Comparison of ENCODE assay signal across 24 cellular contexts in genomic region chr17:2003525-2003924, GRCh38. TPM values are rescaled to one million over a fixed set of nuclear protein-coding genes. Genes with fewer than 3 reads are reported as not detected.
DNase-seq lines count a peak whose midpoint lies in the region; TF ChIP-seq lines count a peak whose summit lies in the region.
"Had no signal": no experiment of that assay in that cellular context is flagged by ENCODE, and none has a peak within 500 bp of the region (broad histone marks: within the 10 kb centered on the region; RNA-seq: fewer than 3 reads in every experiment).

No MANE protein-coding gene starts in this region.

- H3K18ac ChIP-seq in H9 (ENCODE audit: insufficient read length, low read depth, low read length) = no peak overlapping the region

- H4K91ac ChIP-seq in H9 (ENCODE audit: insufficient read length, low read depth, low read length) = no peak overlapping the region

- no peak overlapping the region for H2BK120ac ChIP-seq in H9 (ENCODE audit: low read depth, low read length, poor library complexity, severe bottlenecking)

- TF ChIP-seq CTCF in breast epithelium (IDR thresholded peaks at IDR 0.05) (no peak), mammary epithelial cell (conservative IDR thresholded peaks at IDR 0.05 in 1 of 2, IDR thresholded peaks at IDR 0.05 in 1 of 2; ENCODE audit: extremely low read depth in 1 of 2, insufficient read depth in 1 of 2, low read depth in 1 of 2, low read length in 2 of 2) (no peak), prostate gland (IDR thresholded peaks at IDR 0.05) (no peak), type B pancreatic cell (conservative IDR thresholded peaks at IDR 0.05) (no peak), H9 (conservative IDR thresholded peaks at IDR 0.05) (no peak)

- H2BK20ac ChIP-seq in H9 (ENCODE audit: low read depth, low read length, poor library complexity, severe bottlenecking) = no peak overlapping the region

- H3K9me3 ChIP-seq in breast epithelium (no peaks in the 10 kb centered on the region), mammary epithelial cell (replicated peaks; ENCODE audit: insufficient read depth, low read length) (no peaks in the 10 kb centered on the region), prostate gland (no peaks in the 10 kb centered on the region), H9 (ENCODE audit: control insufficient read depth, low read depth, low read length) (no peaks in the 10 kb centered on the region)
- H3K9me3 ChIP-seq: HAP-1, Peyer's patch had no signal

- no peak overlapping the region for H2BK12ac ChIP-seq in H9 (ENCODE audit: insufficient read length, low read depth, low read length)

- dilution Hi-C loops in mammary epithelial cell (cut with HindIII; ENCODE audit: low sequenced_read_pairs) = no loop called here

- H3K36me3 Mint-ChIP-seq in dendritic cell treated with granulocyte-macrophage colony-stimulating factor and Interleukin-4, amounts not matched to agents 40 ng/mL and 50 ng/mL, for 4 days (ENCODE audit: low read depth) = no peaks in the 10 kb centered on the region
- H3K36me3 Mint-ChIP-seq in type B pancreatic cell (no peaks in the 10 kb centered on the region), H9 (ENCODE audit: insufficient read depth in 1 of 3, low read depth in 3 of 3) (no peaks in the 10 kb centered on the region)
- H3K36me3 Mint-ChIP-seq in activated CD4-positive, alpha-beta T cell treated with anti-CD3 and anti-CD28 coated beads, Interleukin-2, amount 10 ng/mL, durations not matched to agents 24 days and 14 days (ENCODE audit: low read depth) = no peaks in the 10 kb centered on the region
- H3K36me3 Mint-ChIP-seq: CD8-positive, alpha-beta T cell had no signal

- no peak overlapping the region for H3K56ac ChIP-seq in H9 (ENCODE audit: insufficient read length, low read depth, low read length)

- no peak overlapping the region for H2AFZ ChIP-seq in mammary epithelial cell (ENCODE audit: low read depth, low read length)
- H2AFZ ChIP-seq in H9 (ENCODE audit: low read length) = no peak overlapping the region
- H2AFZ ChIP-seq: GM23248 had no signal

- H3K23ac ChIP-seq in H9 (ENCODE audit: insufficient read length, low read depth, low read length) = no peak overlapping the region

- BruUV-seq in mammary epithelial cell (replicated peaks; lab: Mats Ljungman, UMichigan) = no TSS peak

- no peak overlapping the region for H3K4ac ChIP-seq in H9 (ENCODE audit: low read depth, low read length)

- H4K8ac ChIP-seq in H9 (replicated peaks; ENCODE audit: insufficient read length, low read depth, low read length) = no peak overlapping the region

- intact Hi-C loops in breast epithelium (cut with DNase I; ENCODE audit: low total_unique reads) (no loop called here), mammary epithelial cell (cut with micrococcal nuclease) (no loop called here), prostate gland (cut with DNase I) (no loop called here)
- intact Hi-C loops in dendritic cell treated with granulocyte-macrophage colony-stimulating factor and Interleukin-4, amounts not matched to agents 40 ng/mL and 50 ng/mL, for 4 days (cut with micrococcal nuclease) = no loop called here
- intact Hi-C loops in activated CD4-positive, alpha-beta T cell treated with anti-CD3 and anti-CD28 coated beads, Interleukin-2, amount 10 ng/mL, durations not matched to agents 24 days and 14 days (cut with micrococcal nuclease) = no loop called here

- H3K27ac Mint-ChIP-seq in dendritic cell treated with granulocyte-macrophage colony-stimulating factor and Interleukin-4, amounts not matched to agents 40 ng/mL and 50 ng/mL, for 4 days = peak overlapping the region; percentile 31
- peak overlapping the region; percentile 70 for H3K27ac Mint-ChIP-seq in type B pancreatic cell
- no peak overlapping the region for H3K27ac Mint-ChIP-seq in H9
- no peak overlapping the region for H3K27ac Mint-ChIP-seq in activated CD4-positive, alpha-beta T cell treated with anti-CD3 and anti-CD28 coated beads, Interleukin-2, amount 10 ng/mL, durations not matched to agents 24 days and 14 days
- H3K27ac Mint-ChIP-seq: CD8-positive, alpha-beta T cell had no signal

- H3K14ac ChIP-seq in H9 (ENCODE audit: insufficient read depth, low read length) = no peak overlapping the region

- no peak overlapping the region for H2AK5ac ChIP-seq in H9 (ENCODE audit: insufficient read length, low read length)

- H3K4me2 ChIP-seq in mammary epithelial cell (ENCODE audit: insufficient read depth, low read depth, low read length) (no peak overlapping the region), H9 (ENCODE audit: insufficient read depth, insufficient read length, low read length) (no peak overlapping the region)
- H3K4me2 ChIP-seq: KMS-11 had no signal

- TF ChIP-seq POLR2A in breast epithelium (IDR thresholded peaks at IDR 0.05) = no peak
- TF ChIP-seq POLR2A in prostate gland (IDR thresholded peaks at IDR 0.05) = no peak

- H3K9ac ChIP-seq in mammary epithelial cell (ENCODE audit: insufficient read depth, low read length) = no peak overlapping the region
- no peak overlapping the region for H3K9ac ChIP-seq in H9 (ENCODE audit: extremely low read depth, insufficient read length, low read length)
- H3K9ac ChIP-seq: GM23248, KMS-11 had no signal

- H4K20me1 ChIP-seq in mammary epithelial cell (ENCODE audit: insufficient read depth, low read length) = no peaks in the 10 kb centered on the region
- no peaks in the 10 kb centered on the region for H4K20me1 ChIP-seq in H9 (ENCODE audit: control insufficient read depth, insufficient read depth, insufficient read length)

- in situ Hi-C loops in mammary epithelial cell (cut with MboI; ENCODE audit: low sequenced_read_pairs in 2 of 2) = no loop called here

- no peaks in the 10 kb centered on the region for H3K9me3 Mint-ChIP-seq in dendritic cell treated with granulocyte-macrophage colony-stimulating factor and Interleukin-4, amounts not matched to agents 40 ng/mL and 50 ng/mL, for 4 days
- H3K9me3 Mint-ChIP-seq in type B pancreatic cell = no peaks in the 10 kb centered on the region
- H3K9me3 Mint-ChIP-seq in H9 = no peaks in the 10 kb centered on the region; a peak in 1 of 5 replicates
- H3K9me3 Mint-ChIP-seq in activated CD4-positive, alpha-beta T cell treated with anti-CD3 and anti-CD28 coated beads, Interleukin-2, amount 10 ng/mL, durations not matched to agents 24 days and 14 days = no peaks in the 10 kb centered on the region
- H3K9me3 Mint-ChIP-seq: CD8-positive, alpha-beta T cell had no signal

- no peak overlapping the region for H4K5ac ChIP-seq in H9 (ENCODE audit: insufficient read length, low read depth, low read length)

- peaks cover 10% of the 10 kb centered on the region for H3K4me1 Mint-ChIP-seq in dendritic cell treated with granulocyte-macrophage colony-stimulating factor and Interleukin-4, amounts not matched to agents 40 ng/mL and 50 ng/mL, for 4 days (ENCODE audit: low read depth)
- H3K4me1 Mint-ChIP-seq in type B pancreatic cell (ENCODE audit: unreplicated experiment) = peaks cover 5% of the 10 kb centered on the region
- peaks cover 13 to 24% of the 10 kb centered on the region in 2 experiments for H3K4me1 Mint-ChIP-seq in H9
- peaks cover 4% of the 10 kb centered on the region for H3K4me1 Mint-ChIP-seq in activated CD4-positive, alpha-beta T cell treated with anti-CD3 and anti-CD28 coated beads, Interleukin-2, amount 10 ng/mL, durations not matched to agents 24 days and 14 days

- H3K23me2 ChIP-seq in H9 (ENCODE audit: insufficient read length, low read depth, low read length, poor library complexity, severe bottlenecking) = no peaks in the 10 kb centered on the region

- DNase-seq in breast epithelium (ENCODE audit: low spot score in 2 of 2) (no peak), mammary epithelial cell (no peak), prostate gland (ENCODE audit: low spot score) (no peak), type B pancreatic cell (ENCODE audit: extremely low spot score, unreplicated experiment) (no peak), T-helper 2 cell (no peak), H9 (no peak)
- no peak for DNase-seq in activated CD4-positive, alpha-beta T cell treated with anti-CD3 and anti-CD28 coated beads, Interleukin-2, amount 10 ng/mL, durations not matched to agents 24 days and 14 days
- DNase-seq: 8988T; C1 segment of cervical spinal cord; CD8-positive, alpha-beta T cell; DMS153; GM23248; NCI-H1092 treated with DMSO at 0.1 percent for 48 hours; NCI-H146; NCI-H2029; NCI-H345; NCI-H524; NCI-H774; Peyer's patch had no signal

- H3K4me3 ChIP-seq in breast epithelium = no peak overlapping the region
- H3K4me3 ChIP-seq in mammary epithelial cell (replicated peaks in 1 of 3; ENCODE audit: insufficient read depth in 1 of 3, low read depth in 2 of 3, low read length in 3 of 3) = no peak overlapping the region
- no peak overlapping the region for H3K4me3 ChIP-seq in prostate gland
- H3K4me3 ChIP-seq: GM23248, HAP-1, Peyer's patch had no signal

- CTCF ChIA-PET in mammary epithelial cell (lab: Charles Lee; ENCODE audit: low non-redundant PET) = no interaction called here

- H3K27me3 Mint-ChIP-seq in dendritic cell treated with granulocyte-macrophage colony-stimulating factor and Interleukin-4, amounts not matched to agents 40 ng/mL and 50 ng/mL, for 4 days = peaks cover 42% of the 10 kb centered on the region
- peaks cover 4% of the 10 kb centered on the region for H3K27me3 Mint-ChIP-seq in type B pancreatic cell
- H3K27me3 Mint-ChIP-seq in H9 (ENCODE audit: low read depth) = peaks cover 32% of the 10 kb centered on the region
- H3K27me3 Mint-ChIP-seq in activated CD4-positive, alpha-beta T cell treated with anti-CD3 and anti-CD28 coated beads, Interleukin-2, amount 10 ng/mL, durations not matched to agents 24 days and 14 days = peaks cover 14% of the 10 kb centered on the region

- H3K36me3 ChIP-seq in breast epithelium = no peaks in the 10 kb centered on the region
- no peaks in the 10 kb centered on the region for H3K36me3 ChIP-seq in mammary epithelial cell (ENCODE audit: insufficient read depth, low read length)
- H3K36me3 ChIP-seq in prostate gland = no peaks in the 10 kb centered on the region
- H3K36me3 ChIP-seq: HAP-1, Peyer's patch had no signal

- H2BK15ac ChIP-seq in H9 (ENCODE audit: low read depth, low read length) = no peak overlapping the region

- H3K27me3 ChIP-seq in breast epithelium (no peaks in the 10 kb centered on the region), mammary epithelial cell (ENCODE audit: insufficient read depth, low read length) (no peaks in the 10 kb centered on the region), prostate gland (replicated peaks; ENCODE audit: insufficient read depth) (no peaks in the 10 kb centered on the region), H9 (ENCODE audit: insufficient read depth, low read length) (peaks cover 5% of the 10 kb centered on the region; the same call in 1 of the 2 replicates)
- H3K27me3 ChIP-seq: Peyer's patch had no signal

- H3K27ac ChIP-seq in breast epithelium (peak overlapping the region; percentile 83), mammary epithelial cell (ENCODE audit: insufficient read depth, low read depth, low read length) (no peak overlapping the region), prostate gland (peak overlapping the region; percentile 69 to 82), H9 (ENCODE audit: insufficient read length, low read depth, low read length) (no peak overlapping the region)
- H3K27ac ChIP-seq: GM23248, KMS-11, Peyer's patch had no signal

- WGBS in mammary epithelial cell (ENCODE audit: low coverage, missing lambda C conversion rate) = 87% methylated on average over 9 of the region's 13 CpGs
- 97% methylated on average over 13 of the region's 13 CpGs for WGBS in prostate gland
- WGBS in H9 (ENCODE audit: extremely low coverage, insufficient read length, low lambda C conversion rate) = no CpG with 5 or more reads among the region's 13 CpGs

- no peak overlapping the region for H3T11ph ChIP-seq in H9 (ENCODE audit: low read length)

- H3K4me1 ChIP-seq in breast epithelium (peaks cover 0 to 15% of the 10 kb centered on the region in 2 donors), mammary epithelial cell (ENCODE audit: insufficient read depth, low read length) (peaks cover 6% of the 10 kb centered on the region), prostate gland (replicated peaks) (peaks cover 11% of the 10 kb centered on the region), H9 (ENCODE audit: insufficient read depth, low read length) (no peaks in the 10 kb centered on the region; the same call in 1 of the 2 replicates)

- H3K79me1 ChIP-seq in H9 (ENCODE audit: insufficient read depth, low read depth, low read length, poor library complexity, severe bottlenecking) = no peaks in the 10 kb centered on the region

- no peak overlapping the region for H3K4me3 Mint-ChIP-seq in dendritic cell treated with granulocyte-macrophage colony-stimulating factor and Interleukin-4, amounts not matched to agents 40 ng/mL and 50 ng/mL, for 4 days
- H3K4me3 Mint-ChIP-seq in type B pancreatic cell = no peak overlapping the region
- H3K4me3 Mint-ChIP-seq in H9 = no peak overlapping the region
- H3K4me3 Mint-ChIP-seq in activated CD4-positive, alpha-beta T cell treated with anti-CD3 and anti-CD28 coated beads, Interleukin-2, amount 10 ng/mL, durations not matched to agents 24 days and 14 days = no peak overlapping the region
- H3K4me3 Mint-ChIP-seq: CD8-positive, alpha-beta T cell had no signal

- H2BK5ac ChIP-seq in H9 (ENCODE audit: insufficient read length, low read length) = no peak overlapping the region

- H3K79me2 ChIP-seq in mammary epithelial cell (ENCODE audit: insufficient read depth, low read length) (no peaks in the 10 kb centered on the region), H9 (ENCODE audit: insufficient read depth, low read length) (no peaks in the 10 kb centered on the region)

RNA-seq across cellular contexts. Expression of gene RTN4RL1, which starts 21.6 kb away (rescaled TPM):
- total RNA-seq in breast epithelium = 10 to 100 TPM in 2 of 3 donors, 1 to 10 TPM in 1; 3.8 to 19.6 (median 14.1) TPM
- total RNA-seq in mammary epithelial cell = 1 to 10 TPM in 1 of 2 donors, under 1 TPM in 1; under 0.01 to 5.7 TPM
- polyA plus RNA-seq in mammary epithelial cell = 2.5 TPM
- polyA minus RNA-seq in mammary epithelial cell = 1.6 TPM
- 10 to 100 TPM in 1 of 2 donors, 1 to 10 TPM in 1; 8.3 to 21.5 TPM for total RNA-seq in prostate gland
- total RNA-seq in type B pancreatic cell (ENCODE audit: low replicate concordance) = 1.7 and 1.9 TPM in 2 replicates
- total RNA-seq in H9 (2021) = 0.18 and 0.22 TPM in 2 replicates
- 1.1 and 1.2 TPM in 2 replicates for total RNA-seq in activated CD4-positive, alpha-beta T cell treated with anti-CD3 and anti-CD28 coated beads, Interleukin-2, amount 10 ng/mL, durations not matched to agents 24 days and 14 days
- total RNA-seq: Calu3; CD8-positive, alpha-beta T cell; OCI-LY7; Peyer's patch had no signal
- polyA plus RNA-seq: GM23248 had no signal

RNA-seq across cellular contexts. Expression of gene DPH1, which starts 26.4 kb away (rescaled TPM):
- total RNA-seq in breast epithelium (10 to 100 TPM; 28.3 to 66.6 (median 55.7) TPM), mammary epithelial cell (10 to 100 TPM; 29.0 to 36.2 TPM), prostate gland (10 to 100 TPM; 61.4 to 84.1 TPM), type B pancreatic cell (ENCODE audit: low replicate concordance) (41.5 and 57.1 TPM in 2 replicates), H9 (2021) (27.5 and 31.3 TPM in 2 replicates)
- 27.4 TPM for polyA plus RNA-seq in mammary epithelial cell
- 64.4 TPM for polyA minus RNA-seq in mammary epithelial cell
- 50.8 and 55.9 TPM in 2 replicates for total RNA-seq in activated CD4-positive, alpha-beta T cell treated with anti-CD3 and anti-CD28 coated beads, Interleukin-2, amount 10 ng/mL, durations not matched to agents 24 days and 14 days

RNA-seq across cellular contexts. Expression of gene OVCA2, which starts 38.3 kb away (rescaled TPM):
- total RNA-seq in breast epithelium (10 to 100 TPM; 24.3 to 35.4 (median 32.5) TPM), mammary epithelial cell (10 to 100 TPM; 44.1 to 65.7 TPM), prostate gland (10 to 100 TPM; 52.2 to 57.5 TPM), type B pancreatic cell (ENCODE audit: low replicate concordance) (27.8 and 42.7 TPM in 2 replicates), H9 (2021) (24.2 and 24.6 TPM in 2 replicates)
- polyA plus RNA-seq in mammary epithelial cell = 68.4 TPM
- polyA minus RNA-seq in mammary epithelial cell = 28.3 TPM
- total RNA-seq in activated CD4-positive, alpha-beta T cell treated with anti-CD3 and anti-CD28 coated beads, Interleukin-2, amount 10 ng/mL, durations not matched to agents 24 days and 14 days = 36.5 and 37.7 TPM in 2 replicates

RNA-seq across cellular contexts. Expression of gene HIC1, which starts 51.4 kb away (rescaled TPM):
- 10 to 100 TPM; 12.6 to 16.4 (median 12.7) TPM for total RNA-seq in breast epithelium
- total RNA-seq in mammary epithelial cell = 1 to 10 TPM in 1 of 2 donors, under 1 TPM in 1; 0.67 to 1.3 TPM
- polyA plus RNA-seq in mammary epithelial cell = 0.20 TPM
- not detected for polyA minus RNA-seq in mammary epithelial cell
- total RNA-seq in prostate gland = 10 to 100 TPM; 20.5 to 33.1 TPM
- total RNA-seq in type B pancreatic cell (ENCODE audit: low replicate concordance) = 3.4 and 21.6 TPM in 2 replicates
- 1.8 and 2.7 TPM in 2 replicates for total RNA-seq in H9 (2021)
- 49.4 and 51.6 TPM in 2 replicates for total RNA-seq in activated CD4-positive, alpha-beta T cell treated with anti-CD3 and anti-CD28 coated beads, Interleukin-2, amount 10 ng/mL, durations not matched to agents 24 days and 14 days

Comparison
In these comparisons a context has a peak if more than half of its experiments do, and no peak if none do; other contexts are left out.
1. H3K27ac ChIP-seq: peak in breast epithelium (2 of 2) and prostate gland (2 of 2); none in mammary epithelial cell (single experiment) and H9 (single experiment).
2. H3K27ac Mint-ChIP-seq: peak in dendritic cell treated with granulocyte-macrophage colony-stimulating factor and Interleukin-4, amounts not matched to agents 40 ng/mL and 50 ng/mL, for 4 days (single experiment) and type B pancreatic cell (single experiment); none in H9 (0 of 3) and activated CD4-positive, alpha-beta T cell treated with anti-CD3 and anti-CD28 coated beads, Interleukin-2, amount 10 ng/mL, durations not matched to agents 24 days and 14 days (single experiment).